In the genomic region with DNA sequence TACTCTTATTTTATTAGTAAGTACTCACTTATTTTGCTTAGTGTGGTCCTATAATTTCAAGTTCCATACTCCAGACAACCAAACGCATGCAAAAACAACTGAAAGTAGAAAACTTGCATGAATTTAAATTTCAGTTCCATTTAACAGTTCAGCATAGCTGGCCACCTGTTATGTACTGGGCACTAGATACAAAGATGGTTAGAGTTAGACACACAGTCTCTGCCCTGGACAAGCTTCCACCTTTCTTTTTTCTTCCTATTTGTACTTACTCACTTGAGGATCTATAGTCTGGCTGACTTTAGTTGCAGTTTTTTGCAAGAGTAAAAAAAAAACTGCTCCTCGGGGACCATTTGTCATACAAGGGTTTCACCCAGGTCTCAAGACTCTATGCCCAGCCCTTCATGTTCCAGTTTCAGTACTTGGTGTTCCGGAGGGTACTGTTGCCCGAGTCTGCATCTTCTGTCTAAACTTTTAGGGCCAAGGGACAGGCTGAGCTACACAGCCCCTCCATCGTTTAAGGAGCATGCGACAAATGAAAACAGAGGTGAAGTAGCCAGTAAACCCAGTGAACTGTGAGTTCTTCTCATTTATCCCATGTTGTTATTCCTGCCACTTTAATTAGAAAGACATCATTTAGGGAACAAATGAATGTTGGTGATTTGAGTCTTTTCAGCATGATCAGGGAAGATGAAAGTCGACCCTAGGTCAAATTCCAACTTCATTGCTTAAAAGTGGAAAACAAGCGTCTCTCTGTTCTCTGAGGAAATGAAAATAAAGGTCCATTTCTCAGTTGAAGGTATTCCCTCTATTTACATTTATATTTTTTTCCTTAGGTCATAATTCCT, we compare ENCODE assay signal across 19 cellular contexts. TPM values are rescaled to one million over a fixed set of nuclear protein-coding genes. Genes with fewer than 3 reads are reported as not detected.
"Had no signal": no experiment of that assay in that cellular context is flagged by ENCODE, and none has a peak within 500 bp of the region (broad histone marks: within the 10 kb centered on the region; RNA-seq: fewer than 3 reads in every experiment).

No MANE protein-coding gene starts in this region.

- H3K9me3 ChIP-seq: mucosa of descending colon, sigmoid colon, suprapubic skin, upper lobe of right lung had no signal

- H3K4me3 ChIP-seq: mucosa of descending colon, sigmoid colon, suprapubic skin, upper lobe of right lung had no signal

- H3K4me3 Mint-ChIP-seq: activated CD8-positive, alpha-beta T cell treated with anti-CD3 and anti-CD28 coated beads for 36 hours; natural killer cell had no signal

- H3K36me3 ChIP-seq: sigmoid colon, suprapubic skin, upper lobe of right lung had no signal

- H3K27ac ChIP-seq: sigmoid colon, suprapubic skin, upper lobe of right lung had no signal

- ATAC-seq: activated CD8-positive, alpha-beta T cell treated with anti-CD3 and anti-CD28 coated beads for 36 hours; esophagus mucosa; left colon; mucosa of descending colon; natural killer cell; stimulated activated naive CD8-positive, alpha-beta T cell treated with anti-CD3 and anti-CD28 coated beads, Interleukin-15, Interleukin-2, amounts not matched to agents 100 U/mL and 50 U/mL, for 24 hours; upper lobe of right lung had no signal

- H3K27ac Mint-ChIP-seq: activated CD8-positive, alpha-beta T cell treated with anti-CD3 and anti-CD28 coated beads for 36 hours; natural killer cell; progenitor cell of endocrine pancreas had no signal

- H3K9me3 Mint-ChIP-seq: activated CD8-positive, alpha-beta T cell treated with anti-CD3 and anti-CD28 coated beads for 36 hours; natural killer cell had no signal

- FAIRE-seq: endometrium had no signal

- H3K36me3 Mint-ChIP-seq: natural killer cell had no signal

- DNase-seq: activated CD4-positive, CD25-positive, alpha-beta regulatory T cell treated with anti-CD3 and anti-CD28 coated beads, Interleukin-2, amount 50 U/mL, for 72 hours; activated CD8-positive, alpha-beta memory T cell treated with anti-CD3 and anti-CD28 coated beads, Interleukin-2, amount 50 U/mL, for 4 hours; activated CD8-positive, alpha-beta T cell treated with anti-CD3 and anti-CD28 coated beads for 36 hours; activated naive CD4-positive, alpha-beta T cell; aorta; glutamatergic neuron; left colon; mucosa of descending colon; natural killer cell; occipital lobe; sigmoid colon; stimulated activated CD4-positive, alpha-beta T cell treated with anti-CD3 and anti-CD28 coated beads, Interleukin-2, amount 100 ng/mL, for 24 hours; stimulated activated naive CD8-positive, alpha-beta T cell treated with anti-CD3 and anti-CD28 coated beads, Interleukin-15, Interleukin-2, amounts not matched to agents 100 U/mL and 50 U/mL, for 24 hours; upper lobe of right lung had no signal

RNA-seq across cellular contexts. Expression of gene RPGRIP1, which starts 22.4 kb away (rescaled TPM):
- total RNA-seq: activated CD8-positive, alpha-beta T cell treated with anti-CD3 and anti-CD28 coated beads for 36 hours; esophagus mucosa; suprapubic skin; T-helper 2 cell treated with Interferon-gamma antibody and Interleukin-4, amounts not matched to agents 100 ng/mL and 5 ng/mL, for 36 hours had no signal
